Comparison of ENCODE assay signal across 34 cellular contexts in the genomic region with DNA sequence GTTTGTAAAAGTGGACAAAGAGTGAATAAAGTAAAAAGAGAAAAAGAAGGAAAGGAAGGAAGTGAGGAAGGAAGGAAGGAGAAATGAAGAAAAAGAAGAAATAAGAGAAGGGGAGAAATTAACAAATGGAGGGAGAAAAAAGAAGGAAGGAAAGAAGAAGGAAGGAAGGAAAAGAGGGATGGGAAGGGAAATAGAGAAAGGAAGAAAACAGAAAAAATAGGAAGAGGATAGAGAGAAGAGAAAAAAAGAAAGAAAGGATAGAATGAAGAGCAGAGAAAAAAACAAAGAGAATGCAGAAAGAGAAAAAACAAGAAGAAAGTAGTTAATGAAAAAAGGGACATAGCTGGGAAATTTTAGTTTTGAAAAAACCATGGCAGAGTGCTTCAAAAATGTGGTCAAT.
A peak's percentile ranks its signal among the peaks of the same experiment; 100 is the strongest.
DNase-seq lines count a peak whose midpoint lies in the region; ATAC-seq, FAIRE-seq and TF ChIP-seq lines count a peak whose summit lies in the region.
"Had no signal": no experiment of that assay in that cellular context is flagged by ENCODE, and none has a peak within 500 bp of the region (broad histone marks: within the 10 kb centered on the region; RNA-seq: fewer than 3 reads in every experiment).

No MANE protein-coding gene starts in this region.

- H3K4me1 ChIP-seq in HEK293 (ENCODE audit: control insufficient read depth, insufficient read depth, low read length) (no peaks in the 10 kb centered on the region), K562 (replicated peaks in 1 of 2; ENCODE audit: control insufficient read depth in 2 of 2, insufficient read depth in 2 of 2, low read length in 2 of 2) (no peaks in the 10 kb centered on the region)
- H3K4me1 ChIP-seq: A549; BE2C; BLaER1; BLaER1 treated with 17β-estradiol and CSF1 and Interleukin-3, amounts not matched to agents 10 nM and 100 nM; Caco-2 had no signal

- peaks cover 0 to 11% (median 3%) of the 10 kb centered on the region in 7 donors for H3K9me3 Mint-ChIP-seq in CD14-positive monocyte

- H2AFZ ChIP-seq in K562 (ENCODE audit: low read depth, low read length) = no peak overlapping the region

- BruUV-seq in K562 (replicated peaks; lab: Mats Ljungman, UMichigan) = no TSS peak

- FAIRE-seq in K562 (lab: Jason Lieb, UNC) = no peak
- FAIRE-seq: A204.1, A549, D721Med had no signal

- in situ Hi-C loops in K562 (cut with MboI) = no loop called here

- H3K27ac ChIP-seq in HEK293 (ENCODE audit: extremely low read depth, low read depth, low read length) (no peak overlapping the region), K562 (ENCODE audit: extremely low read depth, low read depth, low read length) (no peak overlapping the region)
- H3K27ac ChIP-seq: 22Rv1; A549; BLaER1; BLaER1 treated with 17β-estradiol and CSF1 and Interleukin-3, amounts not matched to agents 10 nM and 100 nM; C4-2B had no signal

- TF ChIP-seq CTCF in CD14-positive monocyte (IDR thresholded peaks at IDR 0.05) = peak; percentile 15
- no peak for TF ChIP-seq CTCF in HEK293 (tag by site-specific recombination; IDR thresholded peaks at IDR 0.05)
- no peak for TF ChIP-seq CTCF in K562 (IDR thresholded peaks at IDR 0.05 in 2 of 3, conservative IDR thresholded peaks at IDR 0.05 in 1 of 3; ENCODE audit: insufficient read depth in 2 of 3, low read depth in 1 of 3, low read length in 3 of 3)

- no peaks in the 10 kb centered on the region for H3K36me3 Mint-ChIP-seq in CD14-positive monocyte
- H3K36me3 Mint-ChIP-seq: CD4-positive, alpha-beta memory T cell; CD4-positive, CD25-positive, alpha-beta regulatory T cell; CD8-positive, alpha-beta memory T cell; CD8-positive, alpha-beta T cell had no signal

- H3K4me2 ChIP-seq in K562 (ENCODE audit: insufficient read depth, low read length) = no peak overlapping the region
- H3K4me2 ChIP-seq: A549; BLaER1; BLaER1 treated with 17β-estradiol and CSF1 and Interleukin-3, amounts not matched to agents 10 nM and 100 nM had no signal

- H3K9me3 ChIP-seq in HEK293 (ENCODE audit: control insufficient read depth, insufficient read depth, low read depth, low read length) (no peaks in the 10 kb centered on the region), K562 (replicated peaks; ENCODE audit: control insufficient read depth, insufficient read depth, low read depth, low read length) (no peaks in the 10 kb centered on the region)
- H3K9me3 ChIP-seq: A549; BE2C; BLaER1; BLaER1 treated with 17β-estradiol and CSF1 and Interleukin-3, amounts not matched to agents 10 nM and 100 nM; Caco-2 had no signal

- peak overlapping the region in 1 of 7 donors; percentile 14 for H3K27ac Mint-ChIP-seq in CD14-positive monocyte
- H3K27ac Mint-ChIP-seq: B cell; CD4-positive, alpha-beta memory T cell; CD4-positive, alpha-beta T cell; CD8-positive, alpha-beta memory T cell; CD8-positive, alpha-beta T cell had no signal

- no peak overlapping the region for H3K4me3 Mint-ChIP-seq in CD14-positive monocyte
- H3K4me3 Mint-ChIP-seq: B cell; CD4-positive, alpha-beta T cell; CD4-positive, CD25-positive, alpha-beta regulatory T cell; CD8-positive, alpha-beta memory T cell; CD8-positive, alpha-beta T cell had no signal

- H4K20me1 ChIP-seq in K562 (replicated peaks; ENCODE audit: control insufficient read depth, insufficient read depth, low read length) = no peaks in the 10 kb centered on the region
- H4K20me1 ChIP-seq: BLaER1; BLaER1 treated with 17β-estradiol and CSF1 and Interleukin-3, amounts not matched to agents 10 nM and 100 nM had no signal

- no peaks in the 10 kb centered on the region for H3K9me1 ChIP-seq in K562 (ENCODE audit: control insufficient read depth, insufficient read depth, low read length)

- H3K4me1 Mint-ChIP-seq in CD14-positive monocyte = no peaks in the 10 kb centered on the region
- H3K4me1 Mint-ChIP-seq: B cell; CD4-positive, alpha-beta memory T cell; CD4-positive, CD25-positive, alpha-beta regulatory T cell; CD8-positive, alpha-beta memory T cell had no signal

- no peak for DNase-seq in CD14-positive monocyte (ENCODE audit: low spot score)
- DNase-seq in K562 (ENCODE audit: extremely low read depth in 1 of 4, low spot score in 3 of 4) = no peak
- DNase-seq in superior temporal gyrus (ENCODE audit: extremely low spot score) = no peak
- no peak for DNase-seq in hypothalamus (lab: John Stamatoyannopoulos, UW)
- DNase-seq: 8988T; ACHN; AML-193; BE2C; C1 segment of cervical spinal cord; Caco-2; Calu3; CD4-positive, alpha-beta memory T cell; CD4-positive, alpha-beta T cell; CD4-positive, CD25-positive, alpha-beta regulatory T cell; CD8-positive, alpha-beta memory T cell; CD8-positive, alpha-beta T cell; COR-L47; DMS 273 treated with DMSO at 0.1 percent for 48 hours; DMS153; DMS53; DMS79; DMS79 treated with DMSO at 0.1 percent for 48 hours; DND-41; EL had no signal

- H3K36me3 ChIP-seq in HEK293 (ENCODE audit: control insufficient read depth in 2 of 2, insufficient read depth in 1 of 2, low read length in 2 of 2) (no peaks in the 10 kb centered on the region), K562 (ENCODE audit: control insufficient read depth, insufficient read depth, low read length) (no peaks in the 10 kb centered on the region)
- H3K36me3 ChIP-seq: BE2C; BLaER1; BLaER1 treated with 17β-estradiol and CSF1 and Interleukin-3, amounts not matched to agents 10 nM and 100 nM had no signal

- peaks cover 1 to 3% (median 1%) of the 10 kb centered on the region in 3 donors for H3K27me3 Mint-ChIP-seq in CD14-positive monocyte (ENCODE audit: low read depth in 3 of 3)
- H3K27me3 Mint-ChIP-seq: B cell; CD4-positive, alpha-beta memory T cell; CD4-positive, alpha-beta T cell; CD4-positive, CD25-positive, alpha-beta regulatory T cell; CD8-positive, alpha-beta memory T cell had no signal

- H3K4me3 ChIP-seq in HEK293 (ENCODE audit: low read depth, low read length) (no peak overlapping the region), K562 (no peak overlapping the region)
- H3K4me3 ChIP-seq: A549; BLaER1; BLaER1 treated with 17β-estradiol and CSF1 and Interleukin-3, amounts not matched to agents 10 nM and 100 nM had no signal

- no peak for ATAC-seq in K562
- ATAC-seq in GM18861 (IDR thresholded peaks at IDR 0.05; ENCODE audit: unreplicated experiment) = no peak
- ATAC-seq: A549; CD8-positive, alpha-beta T cell had no signal

- H3K79me2 ChIP-seq in K562 (ENCODE audit: control insufficient read depth, insufficient read depth, low read length) = no peaks in the 10 kb centered on the region

- TF ChIP-seq POLR2A in K562 (conservative IDR thresholded peaks at IDR 0.05) = no peak

- no peak for TF ChIP-seq RAD21 in K562 (CRISPR knock-in tag; conservative IDR thresholded peaks at IDR 0.05 in 1 of 2, IDR thresholded peaks at IDR 0.05 in 1 of 2)

- no peak overlapping the region for H3K9ac ChIP-seq in K562 (ENCODE audit: insufficient read depth in 1 of 2, low read depth in 2 of 2, low read length in 2 of 2)
- H3K9ac ChIP-seq: BLaER1; BLaER1 treated with 17β-estradiol and CSF1 and Interleukin-3, amounts not matched to agents 10 nM and 100 nM had no signal

- TF ChIP-seq EP300 in K562 (IDR thresholded peaks at IDR 0.05; ENCODE audit: low read length) = no peak

- CTCF ChIA-PET in HEK293 (lab: Yijun Ruan, JAX) = no interaction called here
- CTCF ChIA-PET in K562 (lab: Yijun Ruan, JAX; ENCODE audit: low intra/inter-chr PET ratio) = no interaction called here

- POLR2A ChIA-PET in HEK293 (lab: Yijun Ruan, JAX) = no interaction called here
- POLR2A ChIA-PET in K562 (lab: Yijun Ruan, JAX) = no interaction called here

- intact Hi-C loops in CD14-positive monocyte (cut with micrococcal nuclease) = no loop called here
- intact Hi-C loops in K562 (cut with micrococcal nuclease) = no loop called here

- no peaks in the 10 kb centered on the region for H3K27me3 ChIP-seq in K562 (ENCODE audit: control insufficient read depth in 2 of 2, insufficient read depth in 2 of 2, low read length in 2 of 2)
- H3K27me3 ChIP-seq: BE2C; BLaER1; BLaER1 treated with 17β-estradiol and CSF1 and Interleukin-3, amounts not matched to agents 10 nM and 100 nM had no signal

TF ChIP-seq in HEK293, 187 proteins besides CTCF, POLR2A, EP300 and RAD21 (continues in another document):
- TF ChIP-seq, protein P1, sequence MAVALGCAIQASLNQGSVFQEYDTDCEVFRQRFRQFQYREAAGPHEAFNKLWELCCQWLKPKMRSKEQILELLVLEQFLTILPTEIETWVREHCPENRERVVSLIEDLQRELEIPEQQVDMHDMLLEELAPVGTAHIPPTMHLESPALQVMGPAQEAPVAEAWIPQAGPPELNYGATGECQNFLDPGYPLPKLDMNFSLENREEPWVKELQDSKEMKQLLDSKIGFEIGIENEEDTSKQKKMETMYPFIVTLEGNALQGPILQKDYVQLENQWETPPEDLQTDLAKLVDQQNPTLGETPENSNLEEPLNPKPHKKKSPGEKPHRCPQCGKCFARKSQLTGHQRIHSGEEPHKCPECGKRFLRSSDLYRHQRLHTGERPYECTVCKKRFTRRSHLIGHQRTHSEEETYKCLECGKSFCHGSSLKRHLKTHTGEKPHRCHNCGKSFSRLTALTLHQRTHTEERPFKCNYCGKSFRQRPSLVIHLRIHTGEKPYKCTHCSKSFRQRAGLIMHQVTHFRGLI (tag by site-specific recombination; IDR thresholded peaks at IDR 0.05) = no peak
- TF ChIP-seq ZFP37 (tag by site-specific recombination; IDR thresholded peaks at IDR 0.05) (no peak), ZNF155 (tag by site-specific recombination; IDR thresholded peaks at IDR 0.05) (no peak), PRDM1 (tag by site-specific recombination; IDR thresholded peaks at IDR 0.05) (peak; percentile 74), ZNF354C (tag by site-specific recombination; IDR thresholded peaks at IDR 0.05; ENCODE audit: borderline replicate concordance, low read depth) (no peak)

TF ChIP-seq in K562, 482 proteins besides CTCF, POLR2A, EP300 and RAD21:
- TF ChIP-seq NELFE (IDR thresholded peaks at IDR 0.05; ENCODE audit: insufficient read depth, insufficient read length) = no peak
- TF ChIP-seq, protein P2, sequence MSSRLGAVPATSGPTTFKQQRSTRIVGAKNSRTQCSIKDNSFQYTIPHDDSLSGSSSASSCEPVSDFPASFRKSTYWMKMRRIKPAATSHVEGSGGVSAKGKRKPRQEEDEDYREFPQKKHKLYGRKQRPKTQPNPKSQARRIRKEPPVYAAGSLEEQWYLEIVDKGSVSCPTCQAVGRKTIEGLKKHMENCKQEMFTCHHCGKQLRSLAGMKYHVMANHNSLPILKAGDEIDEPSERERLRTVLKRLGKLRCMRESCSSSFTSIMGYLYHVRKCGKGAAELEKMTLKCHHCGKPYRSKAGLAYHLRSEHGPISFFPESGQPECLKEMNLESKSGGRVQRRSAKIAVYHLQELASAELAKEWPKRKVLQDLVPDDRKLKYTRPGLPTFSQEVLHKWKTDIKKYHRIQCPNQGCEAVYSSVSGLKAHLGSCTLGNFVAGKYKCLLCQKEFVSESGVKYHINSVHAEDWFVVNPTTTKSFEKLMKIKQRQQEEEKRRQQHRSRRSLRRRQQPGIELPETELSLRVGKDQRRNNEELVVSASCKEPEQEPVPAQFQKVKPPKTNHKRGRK (tag; IDR thresholded peaks at IDR 0.05) = 0 out of 2 replicates have a peak, but pooled peaks have one; percentile 23
